ENCODE assay signal across 1 cellular context in the genomic region with DNA sequence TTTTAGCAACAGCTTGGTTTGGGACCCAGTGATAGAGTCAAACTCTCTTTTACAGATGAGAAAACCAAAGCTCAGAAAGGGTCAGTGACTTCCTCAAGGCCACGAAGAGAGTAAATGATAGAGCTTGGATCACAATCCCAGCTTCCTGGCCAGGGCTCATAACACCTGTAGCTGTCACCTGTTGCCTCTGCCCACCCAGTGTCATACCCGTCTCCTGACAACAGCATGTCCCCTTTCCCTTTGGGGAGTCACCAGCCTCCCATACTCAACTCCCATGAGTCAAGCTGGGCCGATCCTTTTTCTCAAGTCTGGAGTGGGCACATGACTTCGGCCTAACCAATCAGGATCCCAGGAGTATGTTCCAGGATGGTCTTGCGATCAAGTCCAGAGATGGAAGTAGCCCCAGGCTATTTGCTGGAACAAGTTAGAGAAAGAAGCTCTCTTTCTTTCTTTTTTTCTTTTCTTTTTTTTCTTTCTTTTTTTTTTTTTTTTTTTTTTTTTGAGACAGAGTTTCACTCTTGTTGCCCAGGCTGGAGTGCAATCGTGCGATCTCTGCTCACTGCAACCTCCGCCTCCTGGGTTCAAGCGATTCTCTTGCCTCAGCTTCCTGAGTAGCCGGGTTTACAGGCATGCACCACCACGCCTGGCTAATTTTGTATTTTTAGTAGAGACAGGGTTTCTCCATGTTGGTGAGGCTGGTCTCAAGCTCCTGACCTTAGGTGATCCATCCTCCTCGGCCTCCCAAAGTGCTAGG.
A peak's percentile ranks its signal among the peaks of the same experiment; 100 is the strongest.
TF ChIP-seq lines count a peak whose summit lies in the region.

No MANE protein-coding gene starts in this region.

TF ChIP-seq in GM12878, 131 proteins besides CTCF, POLR2A, EP300 and RAD21:
- TF ChIP-seq CUX1 (IDR thresholded peaks at IDR 0.05; ENCODE audit: insufficient replicate concordance, low read depth, low read length), result no peak
- peak; percentile 59 for TF ChIP-seq USF1 (IDR thresholded peaks at IDR 0.05; ENCODE audit: borderline replicate concordance, extremely low read length, insufficient read depth, low read depth, low read length)
